9 cellular contexts compared by ENCODE assay signal in genomic region chr17:19398301-19399181, GRCh38. TPM values are rescaled to one million over a fixed set of nuclear protein-coding genes. Genes with fewer than 3 reads are reported as not detected.
DNase-seq lines count a peak whose midpoint lies in the region; ATAC-seq, FAIRE-seq and TF ChIP-seq lines count a peak whose summit lies in the region.
"Had no signal": no experiment of that assay in that cellular context is flagged by ENCODE, and none has a peak within 500 bp of the region (broad histone marks: within the 10 kb centered on the region; RNA-seq: fewer than 3 reads in every experiment).

No MANE protein-coding gene starts in this region.

- TF ChIP-seq CTCF in PC-9 (conservative IDR thresholded peaks at IDR 0.05) (no peak), fibroblast of lung (conservative IDR thresholded peaks at IDR 0.05 in 1 of 2, IDR thresholded peaks at IDR 0.05 in 1 of 2; ENCODE audit: low read depth in 1 of 2, low read length in 2 of 2) (no peak), prostate gland (IDR thresholded peaks at IDR 0.05) (no peak)

- peak; percentile 83 for DNase-seq in HCEC 1CT
- DNase-seq in PC-9: peak; percentile 71 to 84
- peak; percentile 19 to 79 for DNase-seq in fibroblast of lung (ENCODE audit: low read depth in 2 of 2)
- DNase-seq in prostate gland (ENCODE audit: low spot score): no peak
- DNase-seq in T1000 (lab: John Stamatoyannopoulos, UW): no peak
- no peak for DNase-seq in natural killer cell treated with Interleukin-12 subunit alpha and Interleukin-12 subunit beta and Interleukin-15 and Interleukin-18, amount 100 ng/mL, for 72 hours (ENCODE audit: low spot score)
- DNase-seq in H54 (ENCODE audit: insufficient read length, low spot score): no peak
- DNase-seq: activated CD4-positive, alpha-beta memory T cell treated with anti-CD3 and anti-CD28 coated beads for 36 hours had no signal

- H3K4me1 ChIP-seq in PC-9 (replicated peaks; ENCODE audit: insufficient read depth): peaks cover 22% of the 10 kb centered on the region
- peaks cover 6% of the 10 kb centered on the region for H3K4me1 ChIP-seq in fibroblast of lung (ENCODE audit: control insufficient read depth, extremely low read depth, insufficient read depth, low read length)
- peaks cover 15% of the 10 kb centered on the region for H3K4me1 ChIP-seq in prostate gland (replicated peaks)

- FAIRE-seq in H54 (lab: Jason Lieb, UNC): no peak

- BruUV-seq in PC-9 (replicated peaks; lab: Mats Ljungman, UMichigan): no TSS peak

- peaks cover 0 to under 1% of the 10 kb centered on the region in 2 donors for H3K27me3 Mint-ChIP-seq in natural killer cell treated with Interleukin-12 subunit alpha and Interleukin-12 subunit beta and Interleukin-15 and Interleukin-18, amount 100 ng/mL, for 72 hours

- H3K27ac Mint-ChIP-seq in natural killer cell treated with Interleukin-12 subunit alpha and Interleukin-12 subunit beta and Interleukin-15 and Interleukin-18, amount 100 ng/mL, for 72 hours: peak overlapping the region in 1 of 2 donors; percentile 3
- H3K27ac Mint-ChIP-seq: activated CD4-positive, alpha-beta memory T cell treated with anti-CD3 and anti-CD28 coated beads for 36 hours had no signal

- peaks cover 20% of the 10 kb centered on the region for H3F3A ChIP-seq in PC-9 (ENCODE audit: insufficient read depth, low read depth)

- H2AFZ ChIP-seq in PC-9 (no peak overlapping the region), fibroblast of lung (ENCODE audit: low read length) (peak overlapping the region; percentile 17)

- ATAC-seq in HG03565 (IDR thresholded peaks at IDR 0.05; ENCODE audit: unreplicated experiment): no peak
- no peak for ATAC-seq in natural killer cell treated with Interleukin-12 subunit alpha and Interleukin-12 subunit beta and Interleukin-15 and Interleukin-18, amount 100 ng/mL, for 72 hours

- CTCF ChIA-PET in PC-9 (lab: Charles Lee): no interaction called here

- peaks cover 3 to 6% of the 10 kb centered on the region in 2 donors for H3K4me1 Mint-ChIP-seq in natural killer cell treated with Interleukin-12 subunit alpha and Interleukin-12 subunit beta and Interleukin-15 and Interleukin-18, amount 100 ng/mL, for 72 hours (ENCODE audit: low read depth in 2 of 2)

- H3K79me2 ChIP-seq in PC-9 (ENCODE audit: low read depth) (no peaks in the 10 kb centered on the region), fibroblast of lung (ENCODE audit: control insufficient read depth, insufficient read depth, low read length) (no peaks in the 10 kb centered on the region)

- H3K27me3 ChIP-seq in PC-9 (ENCODE audit: insufficient read depth, low read depth): no peaks in the 10 kb centered on the region
- no peaks in the 10 kb centered on the region for H3K27me3 ChIP-seq in fibroblast of lung (ENCODE audit: control insufficient read depth, insufficient read depth, low read length)
- H3K27me3 ChIP-seq in prostate gland (replicated peaks; ENCODE audit: insufficient read depth): no peaks in the 10 kb centered on the region

- H3K4me2 ChIP-seq in PC-9: peak overlapping the region; percentile 29
- peak overlapping the region; percentile 17 for H3K4me2 ChIP-seq in fibroblast of lung (ENCODE audit: extremely low read depth, insufficient read depth, low read length)

- TF ChIP-seq POLR2A in prostate gland (IDR thresholded peaks at IDR 0.05) (no peak), H54 (IDR thresholded peaks at IDR 0.05; ENCODE audit: low read depth, low read length) (no peak)

- H4K20me1 ChIP-seq in PC-9 (ENCODE audit: insufficient read depth): no peaks in the 10 kb centered on the region
- H4K20me1 ChIP-seq in fibroblast of lung (ENCODE audit: control insufficient read depth, extremely low read depth, insufficient read depth, low read length): no peaks in the 10 kb centered on the region

- H3K4me3 Mint-ChIP-seq in natural killer cell treated with Interleukin-12 subunit alpha and Interleukin-12 subunit beta and Interleukin-15 and Interleukin-18, amount 100 ng/mL, for 72 hours: no peak overlapping the region
- H3K4me3 Mint-ChIP-seq: activated CD4-positive, alpha-beta memory T cell treated with anti-CD3 and anti-CD28 coated beads for 36 hours had no signal

- no peaks in the 10 kb centered on the region for H3K36me3 Mint-ChIP-seq in natural killer cell treated with Interleukin-12 subunit alpha and Interleukin-12 subunit beta and Interleukin-15 and Interleukin-18, amount 100 ng/mL, for 72 hours
- H3K36me3 Mint-ChIP-seq: activated CD4-positive, alpha-beta memory T cell treated with anti-CD3 and anti-CD28 coated beads for 36 hours had no signal

- intact Hi-C loops in PC-9 (cut with micrococcal nuclease; ENCODE audit: unreplicated experiment): no loop called here
- intact Hi-C loops in prostate gland (cut with DNase I): no loop called here

- H3K9me2 ChIP-seq in PC-9 (ENCODE audit: insufficient read depth): no peaks in the 10 kb centered on the region

- H3K4me3 ChIP-seq in PC-9 (no peak overlapping the region), fibroblast of lung (replicated peaks in 1 of 4; ENCODE audit: control extremely low read depth in 1 of 4, insufficient read depth in 1 of 4, low read depth in 3 of 4, low read length in 4 of 4) (no peak overlapping the region), prostate gland (no peak overlapping the region)

- H3K9me3 ChIP-seq in PC-9 (ENCODE audit: insufficient read depth, low read depth): no peaks in the 10 kb centered on the region
- no peaks in the 10 kb centered on the region for H3K9me3 ChIP-seq in fibroblast of lung (ENCODE audit: control insufficient read depth, insufficient read depth, low read depth, low read length)
- H3K9me3 ChIP-seq in prostate gland: no peaks in the 10 kb centered on the region

- H3K36me3 ChIP-seq in PC-9 (ENCODE audit: low read depth) (no peaks in the 10 kb centered on the region), fibroblast of lung (ENCODE audit: control insufficient read depth, insufficient read depth, low read length) (no peaks in the 10 kb centered on the region), prostate gland (no peaks in the 10 kb centered on the region)

- 47% methylated on average over 2 of the region's 2 CpGs for WGBS in prostate gland

- H3K9me3 Mint-ChIP-seq in natural killer cell treated with Interleukin-12 subunit alpha and Interleukin-12 subunit beta and Interleukin-15 and Interleukin-18, amount 100 ng/mL, for 72 hours: no peaks in the 10 kb centered on the region
- H3K9me3 Mint-ChIP-seq: activated CD4-positive, alpha-beta memory T cell treated with anti-CD3 and anti-CD28 coated beads for 36 hours had no signal

- H3K9ac ChIP-seq in fibroblast of lung (ENCODE audit: insufficient read depth, low read length): no peak overlapping the region

- POLR2A ChIA-PET in PC-9 (lab: Charles Lee; ENCODE audit: unreplicated experiment): interaction anchor here (0.9 kb wide), 1 partner anchor 21 kb away, joined by 4 read pairs; the partner anchor contains the start of gene MAPK7

- peak overlapping the region; percentile 80 for H3K27ac ChIP-seq in PC-9
- H3K27ac ChIP-seq in fibroblast of lung (ENCODE audit: insufficient read depth, low read length): no peak overlapping the region
- H3K27ac ChIP-seq in prostate gland: peak overlapping the region; percentile 40 to 41

RNA-seq across cellular contexts. Expression of gene MFAP4, which starts 11.6 kb away (rescaled TPM):
- not detected in 2 replicates for total RNA-seq in PC-9 (2021)
- total RNA-seq in fibroblast of lung: 81.3 and 137 TPM in 2 replicates
- polyA plus RNA-seq in fibroblast of lung: 37.8 and 53.3 TPM in 2 replicates
- 79.0 and 125 TPM in 2 replicates for polyA plus RNA-seq in fibroblast of lung (2012)
- polyA minus RNA-seq in fibroblast of lung (ENCODE audit: low replicate concordance): 68.3 and 70.7 TPM in 2 replicates
- 100 to 1,000 TPM in 1 of 2 donors, 10 to 100 TPM in 1; 56.1 to 146 TPM for total RNA-seq in prostate gland
- not detected for total RNA-seq in natural killer cell treated with Interleukin-12 subunit alpha and Interleukin-12 subunit beta and Interleukin-15 and Interleukin-18, amount 100 ng/mL, for 72 hours
- total RNA-seq: activated CD4-positive, alpha-beta memory T cell treated with anti-CD3 and anti-CD28 coated beads for 36 hours had no signal

RNA-seq across cellular contexts. Expression of gene RNF112, which starts 12.5 kb away (rescaled TPM):
- total RNA-seq in PC-9 (2021) (2.0 and 2.3 TPM in 2 replicates), fibroblast of lung (7.2 and 21.5 TPM in 2 replicates), prostate gland (1 to 10 TPM; 2.3 to 6.6 TPM)
- 1.5 and 2.8 TPM in 2 replicates for polyA plus RNA-seq in fibroblast of lung
- polyA plus RNA-seq in fibroblast of lung (2012): 3.1 and 5.4 TPM in 2 replicates
- 4.4 and 6.4 TPM in 2 replicates for polyA minus RNA-seq in fibroblast of lung (ENCODE audit: low replicate concordance)
- total RNA-seq in natural killer cell treated with Interleukin-12 subunit alpha and Interleukin-12 subunit beta and Interleukin-15 and Interleukin-18, amount 100 ng/mL, for 72 hours: 1 to 10 TPM in 1 of 2 donors, under 1 TPM in 1; 0.14 to 1.1 TPM

RNA-seq across cellular contexts. Expression of gene MAPK7, which starts 20.2 kb away (rescaled TPM):
- total RNA-seq in PC-9 (2021): 23.3 and 39.6 TPM in 2 replicates
- total RNA-seq in fibroblast of lung: 10.3 and 18.8 TPM in 2 replicates
- polyA plus RNA-seq in fibroblast of lung: 12.8 and 13.8 TPM in 2 replicates
- 20.8 and 22.3 TPM in 2 replicates for polyA plus RNA-seq in fibroblast of lung (2012)
- 134 and 160 TPM in 2 replicates for polyA minus RNA-seq in fibroblast of lung (ENCODE audit: low replicate concordance)
- total RNA-seq in prostate gland: 10 to 100 TPM; 22.3 to 43.1 TPM
- total RNA-seq in natural killer cell treated with Interleukin-12 subunit alpha and Interleukin-12 subunit beta and Interleukin-15 and Interleukin-18, amount 100 ng/mL, for 72 hours: 10 to 100 TPM; 28.7 to 29.8 TPM

RNA-seq across cellular contexts. Expression of gene B9D1, which starts 36.0 kb away (rescaled TPM):
- total RNA-seq in PC-9 (2021): 40.2 and 58.7 TPM in 2 replicates
- 20.8 and 38.5 TPM in 2 replicates for total RNA-seq in fibroblast of lung
- 32.0 and 35.7 TPM in 2 replicates for polyA plus RNA-seq in fibroblast of lung
- 31.6 and 38.4 TPM in 2 replicates for polyA plus RNA-seq in fibroblast of lung (2012)
- 32.5 and 35.0 TPM in 2 replicates for polyA minus RNA-seq in fibroblast of lung (ENCODE audit: low replicate concordance)
- 10 to 100 TPM; 15.7 to 28.8 TPM for total RNA-seq in prostate gland
- 1 to 10 TPM; 2.2 to 4.9 TPM for total RNA-seq in natural killer cell treated with Interleukin-12 subunit alpha and Interleukin-12 subunit beta and Interleukin-15 and Interleukin-18, amount 100 ng/mL, for 72 hours

Comparison
In these comparisons a context has a peak if more than half of its experiments do, and no peak if none do; other contexts are left out.
1. DNase-seq: peak in HCEC 1CT (single experiment), PC-9 (2 of 2) and fibroblast of lung (2 of 2); none in prostate gland (single experiment), T1000 (single experiment), natural killer cell treated with Interleukin-12 subunit alpha and Interleukin-12 subunit beta and Interleukin-15 and Interleukin-18, amount 100 ng/mL, for 72 hours (single experiment) and H54 (single experiment).
2. RNA of gene MFAP4, which starts 11.6 kb away (total RNA-seq): 56.1 to 146 TPM in prostate gland and 81.3 to 137 TPM in fibroblast of lung; not detected in PC-9 and not detected in natural killer cell treated with Interleukin-12 subunit alpha and Interleukin-12 subunit beta and Interleukin-15 and Interleukin-18, amount 100 ng/mL, for 72 hours; every median in the first group is over 10 times any median in the second.